ENCODE assay signal across 9 cellular contexts in genomic region chr1:206933333-206933945, GRCh38. TPM values are rescaled to one million over a fixed set of nuclear protein-coding genes. Genes with fewer than 3 reads are reported as not detected.
DNase-seq lines count a peak whose midpoint lies in the region; ATAC-seq and TF ChIP-seq lines count a peak whose summit lies in the region.
"Had no signal": no experiment of that assay in that cellular context is flagged by ENCODE, and none has a peak within 500 bp of the region (broad histone marks: within the 10 kb centered on the region; RNA-seq: fewer than 3 reads in every experiment).

No MANE protein-coding gene starts in this region.

- no peaks in the 10 kb centered on the region for H3K36me3 ChIP-seq in BE2C
- H3K36me3 ChIP-seq: HAP-1 had no signal

- no peaks in the 10 kb centered on the region for H3K9me3 ChIP-seq in BE2C
- H3K9me3 ChIP-seq: HAP-1 had no signal

- H3K4me1 Mint-ChIP-seq in progenitor cell of endocrine pancreas (ENCODE audit: low read depth), result peaks cover 7% of the 10 kb centered on the region

- no peak overlapping the region for H3K4me3 Mint-ChIP-seq in progenitor cell of endocrine pancreas (ENCODE audit: low read depth)

- H3K27ac Mint-ChIP-seq in progenitor cell of endocrine pancreas, result no peak overlapping the region

- H3K9me3 Mint-ChIP-seq in progenitor cell of endocrine pancreas (ENCODE audit: low read depth), result no peaks in the 10 kb centered on the region

- no peak overlapping the region for H3K4me3 ChIP-seq in BE2C (ENCODE audit: low read depth, low read length)
- H3K4me3 ChIP-seq: HAP-1 had no signal

- H3K36me3 Mint-ChIP-seq in progenitor cell of endocrine pancreas (ENCODE audit: insufficient read depth), result no peaks in the 10 kb centered on the region

- peak; percentile 71 for DNase-seq in BE2C
- peak; percentile 60 for DNase-seq in activated CD4-positive, alpha-beta T cell treated with anti-CD3 and anti-CD28 coated beads for 1 hour
- peak; percentile 73 for DNase-seq in effector CD4-positive, alpha-beta T cell
- DNase-seq in progenitor cell of endocrine pancreas (ENCODE audit: low spot score, unreplicated experiment), result no peak
- DNase-seq in NCI-H1417 (lab: John Stamatoyannopoulos, UW), result no peak
- no peak for DNase-seq in NCI-H187 treated with DMSO at 0.1 percent for 48 hours (lab: John Stamatoyannopoulos, UW)
- no peak for DNase-seq in NCI-H187 (lab: John Stamatoyannopoulos, UW)

- H3K27me3 Mint-ChIP-seq in progenitor cell of endocrine pancreas, result peaks cover 7% of the 10 kb centered on the region

- no peaks in the 10 kb centered on the region for H3K27me3 ChIP-seq in BE2C

- TF ChIP-seq CTCF in BE2C (IDR thresholded peaks at IDR 0.05; ENCODE audit: low read depth, low read length) (peak; percentile 77), progenitor cell of endocrine pancreas (IDR thresholded peaks at IDR 0.05; ENCODE audit: unreplicated experiment) (peak; percentile 61)

- peak; percentile 27 for ATAC-seq in HG03354 (IDR thresholded peaks at IDR 0.05; ENCODE audit: poor library complexity, severe bottlenecking, unreplicated experiment)

- H3K4me1 ChIP-seq in BE2C, result no peaks in the 10 kb centered on the region
- H3K4me1 ChIP-seq: HAP-1 had no signal

RNA-seq across cellular contexts. Expression of gene FCMR, which starts 11.7 kb away (rescaled TPM):
- 1.0 TPM for polyA plus RNA-seq in BE2C (2012; ENCODE audit: insufficient read depth, insufficient read length, low read depth)
- not detected in 2 replicates for total RNA-seq in progenitor cell of endocrine pancreas

RNA-seq across cellular contexts. Expression of gene PIGR, which starts 12.8 kb away (rescaled TPM):
- polyA plus RNA-seq in BE2C (2012; ENCODE audit: insufficient read depth, insufficient read length, low read depth), result not detected
- total RNA-seq in progenitor cell of endocrine pancreas, result not detected in 2 replicates

RNA-seq across cellular contexts. Expression of gene IL24, which starts 36.2 kb away (rescaled TPM):
- polyA plus RNA-seq in BE2C (2012; ENCODE audit: insufficient read depth, insufficient read length, low read depth), result 0.36 TPM
- not detected in 2 replicates for total RNA-seq in progenitor cell of endocrine pancreas

RNA-seq across cellular contexts. Expression of gene FCAMR, which starts 36.8 kb away (rescaled TPM):
- polyA plus RNA-seq in BE2C (2012; ENCODE audit: insufficient read depth, insufficient read length, low read depth), result not detected
- not detected in 2 replicates for total RNA-seq in progenitor cell of endocrine pancreas

Comparison
In these comparisons a context has a peak if more than half of its experiments do, and no peak if none do; other contexts are left out.
1. DNase-seq: peak in BE2C (single experiment), activated CD4-positive, alpha-beta T cell treated with anti-CD3 and anti-CD28 coated beads for 1 hour (single experiment) and effector CD4-positive, alpha-beta T cell (single experiment); none in progenitor cell of endocrine pancreas (single experiment), NCI-H1417 (0 of 3), NCI-H187 treated with DMSO at 0.1 percent for 48 hours (single experiment) and NCI-H187 (0 of 2).